In genomic region chr7:94182066-94182465, GRCh38 we compare ENCODE assay signal across 15 cellular contexts.
A peak's percentile ranks its signal among the peaks of the same experiment; 100 is the strongest.
DNase-seq lines count a peak whose midpoint lies in the region; ATAC-seq and TF ChIP-seq lines count a peak whose summit lies in the region.
"Had no signal": no experiment of that assay in that cellular context is flagged by ENCODE, and none has a peak within 500 bp of the region (broad histone marks: within the 10 kb centered on the region; RNA-seq: fewer than 3 reads in every experiment).

No MANE protein-coding gene starts in this region.

- intact Hi-C loops in heart right ventricle (cut with DNase I): loop anchor here in 2 of 10 donors (5.0 to 10.0 kb wide), 2 partner anchors 277 to 280 kb away; partner anchors contain the start of gene GNGT1 (in 1 of the 2)
- intact Hi-C loops in vagina (cut with DNase I): no loop called here

- peaks cover 0 to 28% (median 17%) of the 10 kb centered on the region in 9 donors for H3K4me1 ChIP-seq in heart right ventricle
- peaks cover 0 to 6% of the 10 kb centered on the region in 2 donors for H3K4me1 ChIP-seq in right atrium auricular region
- peaks cover 16% of the 10 kb centered on the region for H3K4me1 ChIP-seq in foreskin keratinocyte
- H3K4me1 ChIP-seq in subcutaneous abdominal adipose tissue (ENCODE audit: control insufficient read depth in 5 of 5, insufficient read depth in 5 of 5, low read length in 5 of 5): peaks cover 0 to 24% (median 3%) of the 10 kb centered on the region in 5 donors
- H3K4me1 ChIP-seq in vagina: no peaks in the 10 kb centered on the region
- H3K4me1 ChIP-seq: parathyroid adenoma had no signal

- H3K9ac ChIP-seq in subcutaneous abdominal adipose tissue (ENCODE audit: low read length in 5 of 5): no peak overlapping the region
- H3K9ac ChIP-seq: parathyroid adenoma had no signal

- DNase-seq in heart right ventricle (no peak), right atrium auricular region (ENCODE audit: low spot score) (no peak), amniotic stem cell (lab: John Stamatoyannopoulos, UW) (peak; percentile 53), foreskin keratinocyte (peak; percentile 46 to 77), vagina (ENCODE audit: extremely low spot score in 2 of 2) (no peak), HuH-7.5 (ENCODE audit: low spot score) (no peak)
- DNase-seq: AML-193; NCI-H2171; RPMI8226; stimulated activated CD4-positive, alpha-beta T cell treated with anti-CD3 and anti-CD28 coated beads, Interleukin-4, amount 100 ng/mL, for 24 hours had no signal

- 90 to 97% methylated on average over 1 of the region's 1 CpG for WGBS in heart right ventricle, 2 donors

- H3K27ac ChIP-seq in heart right ventricle: peak overlapping the region in 6 of 10 donors; percentile 65 to 87 (median 78)
- peak overlapping the region in 1 of 2 donors; percentile 79 for H3K27ac ChIP-seq in right atrium auricular region
- no peak overlapping the region for H3K27ac ChIP-seq in foreskin keratinocyte
- peak overlapping the region; percentile 86 for H3K27ac ChIP-seq in subcutaneous abdominal adipose tissue (ENCODE audit: low read depth, low read length)
- H3K27ac ChIP-seq in vagina: no peak overlapping the region
- H3K27ac ChIP-seq: parathyroid adenoma had no signal

- H3K36me3 ChIP-seq in heart right ventricle (no peaks in the 10 kb centered on the region), right atrium auricular region (no peaks in the 10 kb centered on the region), subcutaneous abdominal adipose tissue (ENCODE audit: control insufficient read depth in 5 of 5, insufficient read depth in 5 of 5, low read length in 5 of 5) (no peaks in the 10 kb centered on the region), vagina (no peaks in the 10 kb centered on the region)
- H3K36me3 ChIP-seq: esophagus muscularis mucosa had no signal

- H3K4me3 ChIP-seq in heart right ventricle (no peak overlapping the region), right atrium auricular region (no peak overlapping the region), subcutaneous abdominal adipose tissue (ENCODE audit: low read depth in 1 of 5, low read length in 5 of 5) (no peak overlapping the region), vagina (no peak overlapping the region)
- H3K4me3 ChIP-seq: esophagus muscularis mucosa had no signal

- TF ChIP-seq CTCF in heart right ventricle (IDR thresholded peaks at IDR 0.05) (no peak), right atrium auricular region (IDR thresholded peaks at IDR 0.05) (no peak), foreskin keratinocyte (conservative IDR thresholded peaks at IDR 0.05) (no peak), vagina (IDR thresholded peaks at IDR 0.05) (no peak)

- H3K9me3 ChIP-seq in heart right ventricle (no peaks in the 10 kb centered on the region), right atrium auricular region (no peaks in the 10 kb centered on the region), subcutaneous abdominal adipose tissue (ENCODE audit: control insufficient read depth in 5 of 5, low read length in 5 of 5) (no peaks in the 10 kb centered on the region), vagina (no peaks in the 10 kb centered on the region)
- H3K9me3 ChIP-seq: esophagus muscularis mucosa had no signal

- H3K27me3 ChIP-seq in heart right ventricle: no peaks in the 10 kb centered on the region
- H3K27me3 ChIP-seq in right atrium auricular region: no peaks in the 10 kb centered on the region
- H3K27me3 ChIP-seq in foreskin keratinocyte: no peaks in the 10 kb centered on the region
- no peaks in the 10 kb centered on the region for H3K27me3 ChIP-seq in subcutaneous abdominal adipose tissue (ENCODE audit: control insufficient read depth in 5 of 5, insufficient read depth in 4 of 5, low read length in 5 of 5)
- H3K27me3 ChIP-seq in vagina: no peaks in the 10 kb centered on the region
- H3K27me3 ChIP-seq: esophagus muscularis mucosa had no signal

- no peak for TF ChIP-seq POLR2A in vagina (IDR thresholded peaks at IDR 0.05)

- ATAC-seq in heart right ventricle (no peak), foreskin keratinocyte (peak; percentile 84), HG03520 (IDR thresholded peaks at IDR 0.05; ENCODE audit: unreplicated experiment) (no peak)
- ATAC-seq: left lobe of liver had no signal

Comparison
In these comparisons a context has a peak if more than half of its experiments do, and no peak if none do; other contexts are left out.
1. DNase-seq: peak in amniotic stem cell (single experiment) and foreskin keratinocyte (2 of 2); none in heart right ventricle (0 of 2), right atrium auricular region (single experiment), vagina (0 of 2) and HuH-7.5 (single experiment).
2. H3K27ac ChIP-seq: peak in heart right ventricle (6 of 10) and subcutaneous abdominal adipose tissue (single experiment); none in foreskin keratinocyte (single experiment) and vagina (single experiment).